Comparison of ENCODE assay signal across 11 cellular contexts in genomic region chr5:8769631-8770030, GRCh38.
"Had no signal": no experiment of that assay in that cellular context is flagged by ENCODE, and none has a peak within 500 bp of the region (broad histone marks: within the 10 kb centered on the region; RNA-seq: fewer than 3 reads in every experiment).

No MANE protein-coding gene starts in this region.

- H3K36me3 ChIP-seq: HAP-1 had no signal

- H3K9me3 Mint-ChIP-seq: GM23338, H9, HFFc6 had no signal

- H3K27ac Mint-ChIP-seq: GM23338, H9, HFFc6 had no signal

- H3K4me2 ChIP-seq: GM23338 had no signal

- H3K27ac ChIP-seq: GM23248 had no signal

- DNase-seq: GM23248, GOT3, H7, H9, HCEC 1CT, HFFc6 had no signal

- H3K4me1 Mint-ChIP-seq: GM23338, H9 had no signal

- H3K9me3 ChIP-seq: HAP-1 had no signal

- H3K9ac ChIP-seq: GM23248 had no signal

- FAIRE-seq: H1, H54 had no signal

- H3K4me3 ChIP-seq: GM23248, GM23338, HAP-1 had no signal

- H3K4me1 ChIP-seq: HAP-1 had no signal

- H2AFZ ChIP-seq: GM23248, GM23338 had no signal

- ATAC-seq: GM23338, HCT116 had no signal

- H3K4me3 Mint-ChIP-seq: GM23338, H9, HFFc6 had no signal
